Comparison of ENCODE assay signal across 1 cellular context in genomic region chr6:15880262-15880973, GRCh38.
TF ChIP-seq lines count a peak whose summit lies in the region.

No MANE protein-coding gene starts in this region.

TF ChIP-seq in K562, 482 proteins besides CTCF, POLR2A, EP300 and RAD21 (continued from another document):
- TF ChIP-seq ZNF212 (CRISPR knock-in tag; IDR thresholded peaks at IDR 0.05) (no peak), L3MBTL2 (IDR thresholded peaks at IDR 0.05) (0 out of 2 replicates have a peak, but pooled peaks have one; percentile 7), FOXM1 (IDR thresholded peaks at IDR 0.05; ENCODE audit: low read depth) (no peak), FOXM1 (CRISPR knock-in tag; IDR thresholded peaks at IDR 0.05; ENCODE audit: low read depth) (no peak), SRF (CRISPR knock-in tag; IDR thresholded peaks at IDR 0.05) (peak in 1 of 2 experiments; percentile 9; a peak in 1 of 4 replicates), CEBPB (tag; IDR thresholded peaks at IDR 0.05) (peak; percentile 82), NFRKB (IDR thresholded peaks at IDR 0.05; ENCODE audit: low read depth) (no peak), ATF1 (CRISPR knock-in tag; IDR thresholded peaks at IDR 0.05) (no peak), ATF1 (tag; IDR thresholded peaks at IDR 0.05) (no peak), ZNF274 (IDR thresholded peaks at IDR 0.05; ENCODE audit: borderline replicate concordance, low read depth, low read length) (no peak), CEBPG (CRISPR knock-in tag; IDR thresholded peaks at IDR 0.05) (no peak), CEBPG (tag; conservative IDR thresholded peaks at IDR 0.05 in 1 of 2, IDR thresholded peaks at IDR 0.05 in 1 of 2) (peak; percentile 77 to 94), MTF1 (CRISPR knock-in tag; IDR thresholded peaks at IDR 0.05; ENCODE audit: borderline replicate concordance) (no peak)
